Comparison of ENCODE assay signal across 1 cellular context in the genomic region with DNA sequence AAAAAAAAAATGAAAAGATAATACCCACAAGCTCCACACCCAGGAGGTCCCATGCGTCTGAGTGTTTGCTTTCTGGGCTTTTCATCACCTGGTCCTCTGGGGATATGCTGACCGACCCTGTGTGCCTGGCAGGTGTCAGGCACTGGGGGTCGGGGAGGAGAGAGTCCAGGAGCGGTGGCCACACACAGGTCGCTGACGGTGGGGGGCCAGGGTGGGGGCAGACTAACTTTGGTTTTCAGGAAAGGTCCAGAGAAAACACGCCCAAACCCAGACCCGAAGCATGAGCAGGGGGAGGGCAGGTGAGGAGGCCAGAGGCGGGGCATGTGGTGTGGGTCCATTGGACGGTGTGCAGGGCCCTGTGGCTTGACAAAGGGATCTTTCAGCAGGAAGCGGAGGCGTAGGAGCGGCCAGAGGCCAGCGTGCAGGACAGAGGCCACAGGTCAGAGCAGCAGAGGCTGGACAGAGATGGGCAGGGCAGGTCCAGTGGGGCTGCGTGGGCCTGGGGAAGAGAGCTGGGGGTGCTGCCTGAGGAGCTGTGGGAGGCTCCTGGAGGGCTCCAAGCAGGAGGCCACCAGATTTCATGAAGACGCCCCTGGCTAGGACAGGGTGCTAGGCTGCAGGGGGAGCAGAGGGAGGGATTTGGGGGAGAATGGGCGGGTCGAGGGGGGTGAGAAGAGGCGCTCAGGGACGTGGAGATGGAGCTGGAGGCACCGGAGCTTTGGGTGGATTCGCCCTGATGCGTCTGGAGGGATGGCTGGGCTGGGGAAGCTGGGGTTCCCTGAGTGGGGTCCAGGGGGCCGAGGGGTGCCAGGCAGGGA.
TF ChIP-seq lines count a peak whose summit lies in the region.

No MANE protein-coding gene starts in this region.

TF ChIP-seq in HepG2, 621 proteins besides CTCF, POLR2A, EP300 and RAD21 (continued from another document):
- TF ChIP-seq, protein P1, sequence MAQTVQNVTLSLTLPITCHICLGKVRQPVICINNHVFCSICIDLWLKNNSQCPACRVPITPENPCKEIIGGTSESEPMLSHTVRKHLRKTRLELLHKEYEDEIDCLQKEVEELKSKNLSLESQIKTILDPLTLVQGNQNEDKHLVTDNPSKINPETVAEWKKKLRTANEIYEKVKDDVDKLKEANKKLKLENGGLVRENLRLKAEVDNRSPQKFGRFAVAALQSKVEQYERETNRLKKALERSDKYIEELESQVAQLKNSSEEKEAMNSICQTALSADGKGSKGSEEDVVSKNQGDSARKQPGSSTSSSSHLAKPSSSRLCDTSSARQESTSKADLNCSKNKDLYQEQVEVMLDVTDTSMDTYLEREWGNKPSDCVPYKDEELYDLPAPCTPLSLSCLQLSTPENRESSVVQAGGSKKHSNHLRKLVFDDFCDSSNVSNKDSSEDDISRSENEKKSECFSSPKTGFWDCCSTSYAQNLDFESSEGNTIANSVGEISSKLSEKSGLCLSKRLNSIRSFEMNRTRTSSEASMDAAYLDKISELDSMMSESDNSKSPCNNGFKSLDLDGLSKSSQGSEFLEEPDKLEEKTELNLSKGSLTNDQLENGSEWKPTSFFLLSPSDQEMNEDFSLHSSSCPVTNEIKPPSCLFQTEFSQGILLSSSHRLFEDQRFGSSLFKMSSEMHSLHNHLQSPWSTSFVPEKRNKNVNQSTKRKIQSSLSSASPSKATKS (CRISPR knock-in tag; IDR thresholded peaks at IDR 0.05) = no peak
- TF ChIP-seq ZNF605 (CRISPR knock-in tag; IDR thresholded peaks at IDR 0.05) (no peak), AGO2 (optimal IDR thresholded peaks at IDR 0.05; ENCODE audit: low read depth, low read length) (peak; percentile 58), ZSCAN22 (CRISPR knock-in tag; IDR thresholded peaks at IDR 0.05) (no peak), ZMYM3 (CRISPR knock-in tag; IDR thresholded peaks at IDR 0.05) (peak; percentile 67), ZSCAN9 (CRISPR knock-in tag; IDR thresholded peaks at IDR 0.05; ENCODE audit: borderline replicate concordance) (no peak), ZNF879 (CRISPR knock-in tag; IDR thresholded peaks at IDR 0.05) (no peak), CC2D1A (CRISPR knock-in tag; IDR thresholded peaks at IDR 0.05) (no peak), RNF2 (conservative IDR thresholded peaks at IDR 0.05; ENCODE audit: low read depth) (0 out of 2 replicates have a peak, but pooled peaks have one; percentile 43), NBN (conservative IDR thresholded peaks at IDR 0.05) (no peak), THYN1 (CRISPR knock-in tag; IDR thresholded peaks at IDR 0.05; ENCODE audit: borderline replicate concordance, low read depth) (no peak), PHB2 (IDR thresholded peaks at IDR 0.05; ENCODE audit: partially characterized antibody) (no peak), MEIS2 (CRISPR knock-in tag; IDR thresholded peaks at IDR 0.05) (peak; percentile 52; the same call in 1 of the 2 replicates), ZNF337 (CRISPR knock-in tag; IDR thresholded peaks at IDR 0.05; ENCODE audit: borderline replicate concordance, low read depth) (peak; percentile 43; the same call in 1 of the 2 replicates), ZNF564 (CRISPR knock-in tag; IDR thresholded peaks at IDR 0.05) (0 out of 2 replicates have a peak, but pooled peaks have one; percentile 54), ZNF263 (CRISPR knock-in tag; IDR thresholded peaks at IDR 0.05) (no peak; the same call in 1 of the 2 replicates)
- TF ChIP-seq, protein P2, sequence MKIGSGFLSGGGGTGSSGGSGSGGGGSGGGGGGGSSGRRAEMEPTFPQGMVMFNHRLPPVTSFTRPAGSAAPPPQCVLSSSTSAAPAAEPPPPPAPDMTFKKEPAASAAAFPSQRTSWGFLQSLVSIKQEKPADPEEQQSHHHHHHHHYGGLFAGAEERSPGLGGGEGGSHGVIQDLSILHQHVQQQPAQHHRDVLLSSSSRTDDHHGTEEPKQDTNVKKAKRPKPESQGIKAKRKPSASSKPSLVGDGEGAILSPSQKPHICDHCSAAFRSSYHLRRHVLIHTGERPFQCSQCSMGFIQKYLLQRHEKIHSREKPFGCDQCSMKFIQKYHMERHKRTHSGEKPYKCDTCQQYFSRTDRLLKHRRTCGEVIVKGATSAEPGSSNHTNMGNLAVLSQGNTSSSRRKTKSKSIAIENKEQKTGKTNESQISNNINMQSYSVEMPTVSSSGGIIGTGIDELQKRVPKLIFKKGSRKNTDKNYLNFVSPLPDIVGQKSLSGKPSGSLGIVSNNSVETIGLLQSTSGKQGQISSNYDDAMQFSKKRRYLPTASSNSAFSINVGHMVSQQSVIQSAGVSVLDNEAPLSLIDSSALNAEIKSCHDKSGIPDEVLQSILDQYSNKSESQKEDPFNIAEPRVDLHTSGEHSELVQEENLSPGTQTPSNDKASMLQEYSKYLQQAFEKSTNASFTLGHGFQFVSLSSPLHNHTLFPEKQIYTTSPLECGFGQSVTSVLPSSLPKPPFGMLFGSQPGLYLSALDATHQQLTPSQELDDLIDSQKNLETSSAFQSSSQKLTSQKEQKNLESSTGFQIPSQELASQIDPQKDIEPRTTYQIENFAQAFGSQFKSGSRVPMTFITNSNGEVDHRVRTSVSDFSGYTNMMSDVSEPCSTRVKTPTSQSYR (CRISPR knock-in tag; IDR thresholded peaks at IDR 0.05; ENCODE audit: borderline replicate concordance) = peak; percentile 37; the same call in 1 of the 2 replicates
- TF ChIP-seq, protein P3, sequence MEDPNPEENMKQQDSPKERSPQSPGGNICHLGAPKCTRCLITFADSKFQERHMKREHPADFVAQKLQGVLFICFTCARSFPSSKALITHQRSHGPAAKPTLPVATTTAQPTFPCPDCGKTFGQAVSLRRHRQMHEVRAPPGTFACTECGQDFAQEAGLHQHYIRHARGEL (CRISPR knock-in tag; IDR thresholded peaks at IDR 0.05) = no peak
